Comparison of ENCODE assay signal across 8 cellular contexts in genomic region chrX:150569155-150569477, GRCh38. TPM values are rescaled to one million over a fixed set of nuclear protein-coding genes. Genes with fewer than 3 reads are reported as not detected.
DNase-seq lines count a peak whose midpoint lies in the region; ATAC-seq and TF ChIP-seq lines count a peak whose summit lies in the region.

No MANE protein-coding gene starts in this region.

- no peaks in the 10 kb centered on the region for H3K9me3 ChIP-seq in HEK293 (ENCODE audit: control insufficient read depth, insufficient read depth, low read depth, low read length)

- POLR2A ChIA-PET in HEK293 (lab: Yijun Ruan, JAX) = interaction anchor here (1.5 kb wide), 1 partner anchor 629 kb away, joined by 3 read pairs; no protein-coding TSS in a partner anchor
- POLR2A ChIA-PET in GM10248 (lab: Yijun Ruan, JAX) = interaction anchor here (1.5 kb wide), 1 partner anchor 629 kb away, joined by 3 read pairs; no protein-coding TSS in a partner anchor

- peak overlapping the region; percentile 39; the same call in 1 of the 2 replicates for H3K27ac ChIP-seq in HEK293 (ENCODE audit: extremely low read depth, low read depth, low read length)

- TF ChIP-seq CTCF in HEK293 (tag by site-specific recombination; IDR thresholded peaks at IDR 0.05) (no peak), retinal pigment epithelial cell (conservative IDR thresholded peaks at IDR 0.05; ENCODE audit: low read depth, low read length) (no peak), GM10248 (IDR thresholded peaks at IDR 0.05; ENCODE audit: control extremely low read depth, extremely low read depth, low read depth, missing control alignments) (no peak)

- no peaks in the 10 kb centered on the region for H3K4me1 ChIP-seq in HEK293 (ENCODE audit: control insufficient read depth, insufficient read depth, low read length)

- H3K4me3 ChIP-seq in HEK293 (ENCODE audit: low read depth, low read length) (peak overlapping the region; percentile 77), retinal pigment epithelial cell (ENCODE audit: low read length) (peak overlapping the region; percentile 64)

- DNase-seq in MV-4-11 (lab: John Stamatoyannopoulos, UW) (peak; percentile 77), left cardiac atrium (peak; percentile 41), retinal pigment epithelial cell (ENCODE audit: low read depth) (no peak), LoVo (ENCODE audit: low spot score) (no peak), GM10248 (ENCODE audit: extremely low spot score) (no peak)
- peak; percentile 47 for DNase-seq in activated naive CD4-positive, alpha-beta T cell treated with Interleukin-2 at 50 U/mL for 16 hours

- no peaks in the 10 kb centered on the region for H3K36me3 ChIP-seq in HEK293 (ENCODE audit: control insufficient read depth in 2 of 2, insufficient read depth in 1 of 2, low read length in 2 of 2)

- intact Hi-C loops in left cardiac atrium (cut with DNase I) = no loop called here

- peak; percentile 18 for ATAC-seq in GM18858 (IDR thresholded peaks at IDR 0.05; ENCODE audit: unreplicated experiment)
- ATAC-seq in left cardiac atrium = peak; percentile 17 to 49

- CTCF ChIA-PET in HEK293 (lab: Yijun Ruan, JAX) (interaction anchor here (2.4 kb wide), 1 partner anchor 18 kb away, joined by 8 read pairs; no protein-coding TSS in a partner anchor), GM10248 (lab: Yijun Ruan, JAX) (no interaction called here)

TF ChIP-seq in HEK293, 187 proteins besides CTCF, POLR2A, EP300 and RAD21:
- no peak for TF ChIP-seq BCL11B (tag by site-specific recombination; IDR thresholded peaks at IDR 0.05; ENCODE audit: low read depth)
- peak; percentile 88 for TF ChIP-seq ZNF335 (tag by site-specific recombination; conservative IDR thresholded peaks at IDR 0.05)

RNA-seq across cellular contexts. Expression of gene MTM1, which starts 0.7 kb away (rescaled TPM):
- 10 to 100 TPM; 10.4 to 14.1 TPM for total RNA-seq in left cardiac atrium

Comparison
In these comparisons a context has a peak if more than half of its experiments do, and no peak if none do; other contexts are left out.
1. DNase-seq: peak in MV-4-11 (single experiment), activated naive CD4-positive, alpha-beta T cell treated with Interleukin-2 at 50 U/mL for 16 hours (single experiment) and left cardiac atrium (single experiment); none in retinal pigment epithelial cell (single experiment), LoVo (single experiment) and GM10248 (single experiment).